In genomic region chr2:159832858-159833257, GRCh38 we compare ENCODE assay signal across 18 cellular contexts.
"Had no signal": no experiment of that assay in that cellular context is flagged by ENCODE, and none has a peak within 500 bp of the region (broad histone marks: within the 10 kb centered on the region; RNA-seq: fewer than 3 reads in every experiment).

No MANE protein-coding gene starts in this region.

- H3K9me3 ChIP-seq: left lung, suprapubic skin, upper lobe of left lung had no signal

- H3K4me3 ChIP-seq: left lung, suprapubic skin, upper lobe of left lung had no signal

- H3K4me1 ChIP-seq: left lung, suprapubic skin, upper lobe of left lung had no signal

- H3K27ac ChIP-seq: left lung, suprapubic skin, upper lobe of left lung had no signal

- H3K9me3 Mint-ChIP-seq: activated naive CD8-positive, alpha-beta T cell treated with anti-CD3 and anti-CD28 coated beads, Interleukin-2, amount 50 U/mL, for 24 hours; activated T-helper 17 cell treated with anti-CD3 and anti-CD28 coated beads, Interleukin-2, amount 50 U/mL, for 72 hours; stimulated activated naive CD8-positive, alpha-beta T cell treated with anti-CD3 and anti-CD28 coated beads, Interleukin-15, Interleukin-2, amounts not matched to agents 100 ng/mL and 50 ng/mL, for 24 hours had no signal

- H3K4me3 Mint-ChIP-seq: activated CD4-positive, alpha-beta T cell treated with anti-CD3 and anti-CD28 coated beads, Interleukin-2, amount 10 ng/mL, durations not matched to agents 24 days and 14 days; activated naive CD8-positive, alpha-beta T cell treated with anti-CD3 and anti-CD28 coated beads, Interleukin-2, amount 50 U/mL, for 24 hours; activated T-helper 17 cell treated with anti-CD3 and anti-CD28 coated beads, Interleukin-2, amount 50 U/mL, for 72 hours; memory B cell; naive thymus-derived CD8-positive, alpha-beta T cell; stimulated activated naive CD8-positive, alpha-beta T cell treated with anti-CD3 and anti-CD28 coated beads, Interleukin-15, Interleukin-2, amounts not matched to agents 100 ng/mL and 50 ng/mL, for 24 hours had no signal

- H3K27me3 Mint-ChIP-seq: activated CD4-positive, alpha-beta T cell treated with anti-CD3 and anti-CD28 coated beads, Interleukin-2, amount 10 ng/mL, durations not matched to agents 24 days and 14 days; activated naive CD8-positive, alpha-beta T cell treated with anti-CD3 and anti-CD28 coated beads, Interleukin-2, amount 50 U/mL, for 24 hours; activated T-helper 17 cell treated with anti-CD3 and anti-CD28 coated beads, Interleukin-2, amount 50 U/mL, for 72 hours; memory B cell; naive thymus-derived CD8-positive, alpha-beta T cell; stimulated activated naive CD8-positive, alpha-beta T cell treated with anti-CD3 and anti-CD28 coated beads, Interleukin-15, Interleukin-2, amounts not matched to agents 100 ng/mL and 50 ng/mL, for 24 hours had no signal

- H3K27me3 ChIP-seq: left lung, suprapubic skin, upper lobe of left lung had no signal

- DNase-seq: activated CD4-positive, alpha-beta T cell treated with anti-CD3 and anti-CD28 coated beads, Interleukin-2, amount 10 ng/mL, durations not matched to agents 24 days and 14 days; activated CD4-positive, CD25-positive, alpha-beta regulatory T cell; activated naive CD4-positive, alpha-beta T cell treated with Interleukin-2 at 50 U/mL for 16 hours; activated naive CD8-positive, alpha-beta T cell treated with anti-CD3 and anti-CD28 coated beads, Interleukin-2, amount 50 U/mL, for 24 hours; aorta; cortex of kidney; effector CD8-positive, alpha-beta T cell; foreskin fibroblast; hypothalamus; kidney; left lung; naive thymus-derived CD8-positive, alpha-beta T cell; stimulated activated CD4-positive, alpha-beta T cell treated with anti-CD3 and anti-CD28 coated beads, Interleukin-4, amount 100 ng/mL, for 1 hour; upper lobe of left lung had no signal

- H3K27ac Mint-ChIP-seq: activated CD4-positive, alpha-beta T cell treated with anti-CD3 and anti-CD28 coated beads, Interleukin-2, amount 10 ng/mL, durations not matched to agents 24 days and 14 days; activated naive CD8-positive, alpha-beta T cell treated with anti-CD3 and anti-CD28 coated beads, Interleukin-2, amount 50 U/mL, for 24 hours; activated T-helper 17 cell treated with anti-CD3 and anti-CD28 coated beads, Interleukin-2, amount 50 U/mL, for 72 hours; stimulated activated naive CD8-positive, alpha-beta T cell treated with anti-CD3 and anti-CD28 coated beads, Interleukin-15, Interleukin-2, amounts not matched to agents 100 ng/mL and 50 ng/mL, for 24 hours had no signal

- H3K4me1 Mint-ChIP-seq: activated CD4-positive, alpha-beta T cell treated with anti-CD3 and anti-CD28 coated beads, Interleukin-2, amount 10 ng/mL, durations not matched to agents 24 days and 14 days; activated naive CD8-positive, alpha-beta T cell treated with anti-CD3 and anti-CD28 coated beads, Interleukin-2, amount 50 U/mL, for 24 hours; activated T-helper 17 cell treated with anti-CD3 and anti-CD28 coated beads, Interleukin-2, amount 50 U/mL, for 72 hours had no signal

- ATAC-seq: activated naive CD8-positive, alpha-beta T cell treated with anti-CD3 and anti-CD28 coated beads, Interleukin-2, amount 50 U/mL, for 24 hours; activated T-helper 17 cell treated with anti-CD3 and anti-CD28 coated beads, Interleukin-2, amount 50 U/mL, for 72 hours; left lung; naive thymus-derived CD8-positive, alpha-beta T cell had no signal
